In the genomic region with DNA sequence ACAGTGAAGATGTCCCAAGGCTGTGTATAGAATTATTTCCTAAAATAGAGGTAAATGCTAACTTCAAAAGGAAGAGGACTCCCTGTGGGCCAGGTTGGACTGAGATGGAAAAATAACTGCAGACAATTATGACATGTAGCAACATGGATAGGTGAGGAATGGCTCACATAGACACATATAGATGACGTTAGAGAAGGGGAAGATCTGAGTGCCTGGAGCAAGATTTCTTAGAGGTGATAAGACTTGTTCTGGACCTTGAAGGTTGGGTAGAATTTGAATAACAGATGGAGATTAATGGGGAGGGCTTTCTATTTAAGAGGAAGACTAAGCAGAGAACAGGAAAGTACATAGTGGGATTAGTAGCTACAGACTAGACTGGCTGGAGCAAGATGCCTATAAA, we compare ENCODE assay signal across 1 cellular context.
TF ChIP-seq lines count a peak whose summit lies in the region.

No MANE protein-coding gene starts in this region.

TF ChIP-seq in WTC11, 78 proteins besides CTCF, POLR2A, EP300 and RAD21 (continued from another document):
- TF ChIP-seq, protein P1, sequence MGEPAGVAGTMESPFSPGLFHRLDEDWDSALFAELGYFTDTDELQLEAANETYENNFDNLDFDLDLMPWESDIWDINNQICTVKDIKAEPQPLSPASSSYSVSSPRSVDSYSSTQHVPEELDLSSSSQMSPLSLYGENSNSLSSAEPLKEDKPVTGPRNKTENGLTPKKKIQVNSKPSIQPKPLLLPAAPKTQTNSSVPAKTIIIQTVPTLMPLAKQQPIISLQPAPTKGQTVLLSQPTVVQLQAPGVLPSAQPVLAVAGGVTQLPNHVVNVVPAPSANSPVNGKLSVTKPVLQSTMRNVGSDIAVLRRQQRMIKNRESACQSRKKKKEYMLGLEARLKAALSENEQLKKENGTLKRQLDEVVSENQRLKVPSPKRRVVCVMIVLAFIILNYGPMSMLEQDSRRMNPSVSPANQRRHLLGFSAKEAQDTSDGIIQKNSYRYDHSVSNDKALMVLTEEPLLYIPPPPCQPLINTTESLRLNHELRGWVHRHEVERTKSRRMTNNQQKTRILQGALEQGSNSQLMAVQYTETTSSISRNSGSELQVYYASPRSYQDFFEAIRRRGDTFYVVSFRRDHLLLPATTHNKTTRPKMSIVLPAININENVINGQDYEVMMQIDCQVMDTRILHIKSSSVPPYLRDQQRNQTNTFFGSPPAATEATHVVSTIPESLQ (CRISPR knock-in tag; IDR thresholded peaks at IDR 0.05), result no peak
- TF ChIP-seq NFE2L1 (CRISPR knock-in tag; IDR thresholded peaks at IDR 0.05), result no peak
TF ChIP-seq in WTC11: peak in this region for 0.
